8 cellular contexts compared by ENCODE assay signal in the genomic region with DNA sequence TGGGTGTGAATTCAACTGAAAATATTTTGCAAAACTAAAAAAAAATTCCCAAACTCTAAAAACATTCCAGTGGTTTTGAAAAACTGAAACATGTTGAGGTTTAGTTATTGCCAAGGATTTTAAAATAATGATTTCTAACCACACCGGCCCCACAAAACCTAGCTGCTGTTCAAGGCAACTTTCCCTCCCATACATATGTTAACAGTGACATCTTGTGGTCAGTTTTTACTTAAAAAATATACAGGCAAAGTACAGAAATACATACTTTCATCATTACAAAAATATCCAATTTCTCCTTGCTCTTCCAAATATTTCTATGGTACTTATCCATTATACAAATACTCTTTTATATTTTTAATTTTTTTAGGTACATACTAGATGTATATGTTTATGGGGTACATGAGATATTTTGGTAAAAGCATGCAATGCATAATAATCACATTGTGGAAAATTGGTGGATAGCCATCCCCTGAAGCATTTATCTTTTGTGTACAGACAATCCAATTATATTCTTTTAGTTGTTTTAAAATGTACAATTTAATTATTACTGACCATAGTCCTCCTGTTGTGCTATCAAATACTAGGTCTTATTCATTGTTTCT. TPM values are rescaled to one million over a fixed set of nuclear protein-coding genes. Genes with fewer than 3 reads are reported as not detected.
DNase-seq lines count a peak whose midpoint lies in the region; ATAC-seq, FAIRE-seq and TF ChIP-seq lines count a peak whose summit lies in the region.

No MANE protein-coding gene starts in this region.

- intact Hi-C loops in lower lobe of right lung (cut with DNase I), result no loop called here

- peaks cover 9% of the 10 kb centered on the region for H3K27me3 Mint-ChIP-seq in activated CD4-positive, alpha-beta T cell treated with anti-CD3 and anti-CD28 coated beads, Interleukin-2, amount 10 ng/mL, durations not matched to agents 7 days and 5 days

- FAIRE-seq in GM12892 (lab: Jason Lieb, UNC), result no peak

- no peaks in the 10 kb centered on the region for H3K4me1 Mint-ChIP-seq in activated CD4-positive, alpha-beta T cell treated with anti-CD3 and anti-CD28 coated beads, Interleukin-2, amount 10 ng/mL, durations not matched to agents 7 days and 5 days

- peak; percentile 6 for DNase-seq in activated CD4-positive, alpha-beta T cell treated with anti-CD3 and anti-CD28 coated beads, Interleukin-2, amount 10 ng/mL, durations not matched to agents 7 days and 5 days
- DNase-seq in activated CD4-positive, alpha-beta T cell treated with anti-CD3 and anti-CD28 coated beads for 1 hour, result no peak
- peak; percentile 7 for DNase-seq in NCI-H226
- peak; percentile 23 to 70 for DNase-seq in T47D (ENCODE audit: low read depth in 1 of 2, low spot score in 1 of 2)
- no peak for DNase-seq in lower lobe of right lung
- no peak for DNase-seq in GM12892 (ENCODE audit: insufficient read length)

- CTCF ChIA-PET in activated CD4-positive, alpha-beta T cell treated with anti-CD3 and anti-CD28 coated beads, Interleukin-2, amount 10 ng/mL, durations not matched to agents 7 days and 5 days (lab: Charles Lee), result no interaction called here

- no peaks in the 10 kb centered on the region for H3K9me3 ChIP-seq in lower lobe of right lung

- TF ChIP-seq POLR2A in GM12892 (IDR thresholded peaks at IDR 0.05; ENCODE audit: low read depth, low read length), result no peak

- H3K36me3 ChIP-seq in lower lobe of right lung, result no peaks in the 10 kb centered on the region

- H3K4me3 Mint-ChIP-seq in activated CD4-positive, alpha-beta T cell treated with anti-CD3 and anti-CD28 coated beads, Interleukin-2, amount 10 ng/mL, durations not matched to agents 7 days and 5 days, result no peak overlapping the region

- H3K9me3 Mint-ChIP-seq in activated CD4-positive, alpha-beta T cell treated with anti-CD3 and anti-CD28 coated beads, Interleukin-2, amount 10 ng/mL, durations not matched to agents 7 days and 5 days, result no peaks in the 10 kb centered on the region

- POLR2A ChIA-PET in activated CD4-positive, alpha-beta T cell treated with anti-CD3 and anti-CD28 coated beads, Interleukin-2, amount 10 ng/mL, durations not matched to agents 7 days and 5 days (lab: Charles Lee), result interaction anchor here (0.6 kb wide), 1 partner anchor 389 kb away, joined by 3 read pairs; no protein-coding TSS in a partner anchor

- H3K36me3 Mint-ChIP-seq in activated CD4-positive, alpha-beta T cell treated with anti-CD3 and anti-CD28 coated beads, Interleukin-2, amount 10 ng/mL, durations not matched to agents 7 days and 5 days (ENCODE audit: low read depth), result no peaks in the 10 kb centered on the region

- H3K27ac ChIP-seq in lower lobe of right lung, result no peak overlapping the region

- no peaks in the 10 kb centered on the region for H3K4me1 ChIP-seq in lower lobe of right lung

- in situ Hi-C loops in T47D (cut with HindIII; ENCODE audit: low pct_unique_long_range_greater_than_20kb, low sequenced_read_pairs), result no loop called here

- H3K27me3 ChIP-seq in lower lobe of right lung (ENCODE audit: low read depth), result no peaks in the 10 kb centered on the region

- no peak overlapping the region for H3K4me3 ChIP-seq in lower lobe of right lung

- peak; percentile 51 for TF ChIP-seq CTCF in lower lobe of right lung (IDR thresholded peaks at IDR 0.05)

- peak; percentile 60 for ATAC-seq in HG02938 (IDR thresholded peaks at IDR 0.05; ENCODE audit: unreplicated experiment)
- no peak for ATAC-seq in lower lobe of right lung
- no peak for ATAC-seq in HG03039 (IDR thresholded peaks at IDR 0.05; ENCODE audit: unreplicated experiment)

- no peak overlapping the region for H3K27ac Mint-ChIP-seq in activated CD4-positive, alpha-beta T cell treated with anti-CD3 and anti-CD28 coated beads, Interleukin-2, amount 10 ng/mL, durations not matched to agents 7 days and 5 days

RNA-seq across cellular contexts. Expression of gene MRPS30, which starts 34.4 kb away (rescaled TPM):
- total RNA-seq in activated CD4-positive, alpha-beta T cell treated with anti-CD3 and anti-CD28 coated beads, Interleukin-2, amount 10 ng/mL, durations not matched to agents 7 days and 5 days, result 10 to 100 TPM; 37.8 to 42.5 TPM
- 39.9 TPM for total RNA-seq in lower lobe of right lung
- polyA plus RNA-seq in GM12892 (2012; ENCODE audit: missing spikeins), result 53.8 TPM

Comparison
In these comparisons a context has a peak if more than half of its experiments do, and no peak if none do; other contexts are left out.
1. DNase-seq: peak in activated CD4-positive, alpha-beta T cell treated with anti-CD3 and anti-CD28 coated beads, Interleukin-2, amount 10 ng/mL, durations not matched to agents 7 days and 5 days (single experiment), NCI-H226 (single experiment) and T47D (2 of 2); none in activated CD4-positive, alpha-beta T cell treated with anti-CD3 and anti-CD28 coated beads for 1 hour (single experiment), lower lobe of right lung (single experiment) and GM12892 (single experiment).